12 cellular contexts compared by ENCODE assay signal in the genomic region with DNA sequence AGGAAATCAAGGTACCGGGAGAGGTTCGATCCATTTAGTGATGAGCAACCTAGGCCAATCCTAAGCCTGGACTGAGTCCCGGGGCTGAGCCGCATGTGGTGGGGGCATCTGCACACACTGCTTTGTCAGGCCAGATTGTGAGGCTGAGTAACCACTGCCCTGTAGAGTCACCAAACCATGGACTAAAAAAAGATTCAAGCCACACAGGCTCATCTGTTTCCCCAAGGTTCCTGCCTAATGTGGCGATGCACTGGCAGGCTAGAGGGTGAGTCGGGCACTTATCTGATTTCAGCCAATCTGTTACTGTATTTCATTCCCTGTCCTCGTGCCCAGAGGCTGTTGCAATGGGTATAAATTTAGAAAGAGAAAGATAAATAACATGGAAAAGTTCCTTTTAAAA.
A peak's percentile ranks its signal among the peaks of the same experiment; 100 is the strongest.
DNase-seq lines count a peak whose midpoint lies in the region; ATAC-seq and TF ChIP-seq lines count a peak whose summit lies in the region.
"Had no signal": no experiment of that assay in that cellular context is flagged by ENCODE, and none has a peak within 500 bp of the region (broad histone marks: within the 10 kb centered on the region; RNA-seq: fewer than 3 reads in every experiment).

No MANE protein-coding gene starts in this region.

- H3K4me3 ChIP-seq in adipocyte (ENCODE audit: low read length) (peak overlapping the region; percentile 0), left ventricle myocardium inferior (no peak overlapping the region), aorta (ENCODE audit: low read length in 2 of 2) (no peak overlapping the region)
- H3K4me3 ChIP-seq: GM12878 had no signal

- no peak overlapping the region for H3K27ac Mint-ChIP-seq in activated naive CD8-positive, alpha-beta T cell treated with anti-CD3 and anti-CD28 coated beads, Interleukin-2, amount 50 U/mL, for 24 hours
- no peak overlapping the region for H3K27ac Mint-ChIP-seq in activated naive CD8-positive, alpha-beta T cell treated with anti-CD3 and anti-CD28 coated beads for 36 hours
- H3K27ac Mint-ChIP-seq: natural killer cell treated with Interleukin-12 subunit alpha and Interleukin-12 subunit beta and Interleukin-15 and Interleukin-18, amount 100 ng/mL, for 72 hours had no signal

- peak; percentile 33 for ATAC-seq in activated naive CD8-positive, alpha-beta T cell treated with anti-CD3 and anti-CD28 coated beads, Interleukin-2, amount 50 U/mL, for 24 hours
- ATAC-seq in aorta (ENCODE audit: low FRiP score): peak; percentile 87
- no peak for ATAC-seq in HG03439 (IDR thresholded peaks at IDR 0.05; ENCODE audit: unreplicated experiment)
- ATAC-seq: GM12878 had no signal

- intact Hi-C loops in left ventricle myocardium inferior (cut with micrococcal nuclease): no loop called here
- intact Hi-C loops in aorta (cut with DNase I): loop anchor here (5.0 to 10.0 kb wide), 4 partner anchors 48 to 278 kb away; a partner anchor contains a TSS

- no peak for TF ChIP-seq CTCF in left ventricle myocardium inferior (IDR thresholded peaks at IDR 0.05; ENCODE audit: borderline replicate concordance)

- H3K9ac ChIP-seq in adipocyte (ENCODE audit: low read length): no peak overlapping the region

- peaks cover 72% of the 10 kb centered on the region for H3K4me1 Mint-ChIP-seq in activated naive CD8-positive, alpha-beta T cell treated with anti-CD3 and anti-CD28 coated beads, Interleukin-2, amount 50 U/mL, for 24 hours
- peaks cover 55% of the 10 kb centered on the region for H3K4me1 Mint-ChIP-seq in activated naive CD8-positive, alpha-beta T cell treated with anti-CD3 and anti-CD28 coated beads for 36 hours

- no peak overlapping the region for H3K4me3 Mint-ChIP-seq in activated naive CD8-positive, alpha-beta T cell treated with anti-CD3 and anti-CD28 coated beads, Interleukin-2, amount 50 U/mL, for 24 hours
- no peak overlapping the region for H3K4me3 Mint-ChIP-seq in activated naive CD8-positive, alpha-beta T cell treated with anti-CD3 and anti-CD28 coated beads for 36 hours
- H3K4me3 Mint-ChIP-seq: activated naive CD4-positive, alpha-beta T cell treated with anti-CD3 and anti-CD28 coated beads, Interleukin-2, amount 50 U/mL, for 24 hours; natural killer cell treated with Interleukin-12 subunit alpha and Interleukin-12 subunit beta and Interleukin-15 and Interleukin-18, amount 100 ng/mL, for 72 hours had no signal

- H3K27ac ChIP-seq in left ventricle myocardium inferior (replicated peaks) (peak overlapping the region; percentile 67), aorta (ENCODE audit: low read depth in 1 of 2, low read length in 2 of 2) (peak overlapping the region; percentile 80 to 86)

- no peaks in the 10 kb centered on the region for H3K27me3 Mint-ChIP-seq in activated naive CD8-positive, alpha-beta T cell treated with anti-CD3 and anti-CD28 coated beads, Interleukin-2, amount 50 U/mL, for 24 hours
- H3K27me3 Mint-ChIP-seq in activated naive CD8-positive, alpha-beta T cell treated with anti-CD3 and anti-CD28 coated beads for 36 hours: no peaks in the 10 kb centered on the region
- H3K27me3 Mint-ChIP-seq: activated naive CD4-positive, alpha-beta T cell treated with anti-CD3 and anti-CD28 coated beads, Interleukin-2, amount 50 U/mL, for 24 hours had no signal

- no peaks in the 10 kb centered on the region for H3K9me3 Mint-ChIP-seq in activated naive CD8-positive, alpha-beta T cell treated with anti-CD3 and anti-CD28 coated beads, Interleukin-2, amount 50 U/mL, for 24 hours
- no peaks in the 10 kb centered on the region for H3K9me3 Mint-ChIP-seq in activated naive CD8-positive, alpha-beta T cell treated with anti-CD3 and anti-CD28 coated beads for 36 hours
- H3K9me3 Mint-ChIP-seq: activated naive CD4-positive, alpha-beta T cell treated with anti-CD3 and anti-CD28 coated beads, Interleukin-2, amount 50 U/mL, for 24 hours; natural killer cell treated with Interleukin-12 subunit alpha and Interleukin-12 subunit beta and Interleukin-15 and Interleukin-18, amount 100 ng/mL, for 72 hours had no signal

- no peaks in the 10 kb centered on the region for H3K9me3 ChIP-seq in adipocyte (ENCODE audit: control insufficient read depth, low read length)
- no peaks in the 10 kb centered on the region for H3K9me3 ChIP-seq in left ventricle myocardium inferior (replicated peaks)
- no peaks in the 10 kb centered on the region for H3K9me3 ChIP-seq in aorta (ENCODE audit: control insufficient read depth, low read length)

- H3K27me3 ChIP-seq in adipocyte (replicated peaks; ENCODE audit: control insufficient read depth, insufficient read depth, low read length): no peaks in the 10 kb centered on the region
- no peaks in the 10 kb centered on the region for H3K27me3 ChIP-seq in left ventricle myocardium inferior (ENCODE audit: low read depth)
- no peaks in the 10 kb centered on the region for H3K27me3 ChIP-seq in aorta (ENCODE audit: control insufficient read depth in 1 of 2, insufficient read depth in 2 of 2, low read length in 1 of 2)

- H3K36me3 ChIP-seq in adipocyte (ENCODE audit: control insufficient read depth, insufficient read depth, low read length, severe bottlenecking) (peaks cover 18% of the 10 kb centered on the region), left ventricle myocardium inferior (peaks cover 19% of the 10 kb centered on the region), aorta (ENCODE audit: control insufficient read depth in 1 of 2, insufficient read depth in 2 of 2, low read length in 1 of 2) (no peaks in the 10 kb centered on the region)

- no peaks in the 10 kb centered on the region for H3K36me3 Mint-ChIP-seq in activated naive CD8-positive, alpha-beta T cell treated with anti-CD3 and anti-CD28 coated beads, Interleukin-2, amount 50 U/mL, for 24 hours (ENCODE audit: low read depth)
- H3K36me3 Mint-ChIP-seq in activated naive CD8-positive, alpha-beta T cell treated with anti-CD3 and anti-CD28 coated beads for 36 hours: no peaks in the 10 kb centered on the region
- H3K36me3 Mint-ChIP-seq: natural killer cell treated with Interleukin-12 subunit alpha and Interleukin-12 subunit beta and Interleukin-15 and Interleukin-18, amount 100 ng/mL, for 72 hours had no signal

- DNase-seq in activated naive CD8-positive, alpha-beta T cell treated with anti-CD3 and anti-CD28 coated beads, Interleukin-2, amount 50 U/mL, for 24 hours: no peak
- DNase-seq in activated naive CD8-positive, alpha-beta T cell treated with anti-CD3 and anti-CD28 coated beads for 36 hours: no peak
- DNase-seq in adipocyte (ENCODE audit: low read depth): peak; percentile 75
- no peak for DNase-seq in left ventricle myocardium inferior
- peak; percentile 80 to 84 for DNase-seq in aorta
- DNase-seq in germinal center (ENCODE audit: low spot score): no peak
- DNase-seq in SIG-M5 (lab: John Stamatoyannopoulos, UW): no peak
- DNase-seq: activated CD4-positive, CD25-positive, alpha-beta regulatory T cell had no signal

- H3K4me1 ChIP-seq in adipocyte (ENCODE audit: control insufficient read depth, insufficient read depth, low read length): peaks cover 40% of the 10 kb centered on the region
- H3K4me1 ChIP-seq in left ventricle myocardium inferior: peaks cover 45% of the 10 kb centered on the region
- H3K4me1 ChIP-seq in aorta (ENCODE audit: control insufficient read depth in 1 of 2, insufficient read depth in 2 of 2, low read length in 2 of 2): no peaks in the 10 kb centered on the region

- 4 to 6% methylated on average over 7 of the region's 7 CpGs for WGBS in aorta, 2 donors

Comparison
In these comparisons a context has a peak if more than half of its experiments do, and no peak if none do; other contexts are left out.
1. DNase-seq: peak in adipocyte (single experiment) and aorta (2 of 2); none in activated naive CD8-positive, alpha-beta T cell treated with anti-CD3 and anti-CD28 coated beads, Interleukin-2, amount 50 U/mL, for 24 hours (single experiment), activated naive CD8-positive, alpha-beta T cell treated with anti-CD3 and anti-CD28 coated beads for 36 hours (single experiment), left ventricle myocardium inferior (single experiment), germinal center (single experiment) and SIG-M5 (single experiment).